In genomic region chr22:39315389-39315788, GRCh38 we compare ENCODE assay signal across 10 cellular contexts. TPM values are rescaled to one million over a fixed set of nuclear protein-coding genes. Genes with fewer than 3 reads are reported as not detected.
DNase-seq lines count a peak whose midpoint lies in the region; ATAC-seq, FAIRE-seq and TF ChIP-seq lines count a peak whose summit lies in the region.
"Had no signal": no experiment of that assay in that cellular context is flagged by ENCODE, and none has a peak within 500 bp of the region (broad histone marks: within the 10 kb centered on the region; RNA-seq: fewer than 3 reads in every experiment).

No MANE protein-coding gene starts in this region.

- CTCF ChIA-PET in Calu3 (lab: Charles Lee), result interaction anchor here (2.3 kb wide), 1 partner anchor 145 kb away, joined by 16 read pairs; no protein-coding TSS in a partner anchor

- no peak for TF ChIP-seq POLR2A in NB4 (IDR thresholded peaks at IDR 0.05; ENCODE audit: extremely low read depth, insufficient read length)

- peak overlapping the region; percentile 95 for H3K4me3 Mint-ChIP-seq in Calu3 (ENCODE audit: low read depth, unreplicated experiment)
- H3K4me3 Mint-ChIP-seq in nephron, result peak overlapping the region; percentile 11 to 42 (median 32)

- no peak for TF ChIP-seq CTCF in Calu3 (IDR thresholded peaks at IDR 0.05; ENCODE audit: unreplicated experiment)
- no peak for TF ChIP-seq CTCF in NB4 (IDR thresholded peaks at IDR 0.05; ENCODE audit: low read depth, low read length)
- TF ChIP-seq CTCF in nephron (IDR thresholded peaks at IDR 0.05; ENCODE audit: unreplicated experiment in 3 of 3), result no peak

- H3K27ac Mint-ChIP-seq in Calu3 (ENCODE audit: unreplicated experiment) (peak overlapping the region; percentile 70), nephron (no peak overlapping the region)

- no TSS peak for BruUV-seq in Calu3 (replicated peaks; lab: Mats Ljungman, UMichigan)

- H3K4me3 ChIP-seq in NB4 (ENCODE audit: low read depth, low read length), result peak overlapping the region; percentile 100

- no peak for ATAC-seq in HG02973 (IDR thresholded peaks at IDR 0.05; ENCODE audit: unreplicated experiment)

- DNase-seq in Calu3 (no peak), NB4 (ENCODE audit: low read depth) (no peak), dermis microvascular lymphatic vessel endothelial cell (ENCODE audit: low read depth in 2 of 2) (peak; percentile 33 to 57), HTR-8/SVneo (ENCODE audit: insufficient read length, low spot score) (no peak), NCI-H510A treated with DMSO at 0.1 percent for 48 hours (lab: John Stamatoyannopoulos, UW) (no peak), HuH-7 (ENCODE audit: low spot score) (no peak)
- DNase-seq: activated CD4-positive, alpha-beta T cell treated with anti-CD3 and anti-CD28 coated beads for 48 hours; upper lobe of left lung had no signal

- H3K4me1 Mint-ChIP-seq in Calu3 (ENCODE audit: low read depth, unreplicated experiment) (peaks cover 63% of the 10 kb centered on the region), nephron (peaks cover 35% of the 10 kb centered on the region)

- FAIRE-seq in HTR-8/SVneo (lab: Jason Lieb, UNC), result no peak

- intact Hi-C loops in Calu3 (cut with micrococcal nuclease; ENCODE audit: unreplicated experiment), result loop anchor here (5.0 to 10.0 kb wide), 2 partner anchors 209 to 308 kb away; partner anchors contain the start of gene ATF4

- H3K9me3 Mint-ChIP-seq in Calu3 (ENCODE audit: low read depth, unreplicated experiment), result no peaks in the 10 kb centered on the region
- no peaks in the 10 kb centered on the region for H3K9me3 Mint-ChIP-seq in nephron

- peaks cover 12% of the 10 kb centered on the region for H3K27me3 Mint-ChIP-seq in Calu3 (ENCODE audit: unreplicated experiment)
- no peaks in the 10 kb centered on the region for H3K27me3 Mint-ChIP-seq in nephron (ENCODE audit: low read depth)

- peaks cover 100% of the 10 kb centered on the region for H3K36me3 Mint-ChIP-seq in Calu3 (ENCODE audit: insufficient read depth, unreplicated experiment)
- H3K36me3 Mint-ChIP-seq in nephron (ENCODE audit: low read depth), result peaks cover 79% of the 10 kb centered on the region

RNA-seq across cellular contexts. Expression of gene RPL3, which starts 4.0 kb away (rescaled TPM):
- total RNA-seq in Calu3 (2022) (977 and 1,058 TPM in 2 replicates), dermis microvascular lymphatic vessel endothelial cell (2,576 and 3,971 TPM in 2 replicates)

RNA-seq across cellular contexts. Expression of gene SYNGR1, which starts 34.4 kb away (rescaled TPM):
- total RNA-seq in Calu3 (2022), result 12.3 and 16.8 TPM in 2 replicates
- 0.39 and 0.89 TPM in 2 replicates for total RNA-seq in dermis microvascular lymphatic vessel endothelial cell

Comparison
In these comparisons a context has a peak if more than half of its experiments do, and no peak if none do; other contexts are left out.
1. DNase-seq: peak in dermis microvascular lymphatic vessel endothelial cell (2 of 2); none in Calu3 (single experiment), NB4 (single experiment), HTR-8/SVneo (single experiment), NCI-H510A treated with DMSO at 0.1 percent for 48 hours (single experiment) and HuH-7 (single experiment).